Comparison of ENCODE assay signal across 14 cellular contexts in the genomic region with DNA sequence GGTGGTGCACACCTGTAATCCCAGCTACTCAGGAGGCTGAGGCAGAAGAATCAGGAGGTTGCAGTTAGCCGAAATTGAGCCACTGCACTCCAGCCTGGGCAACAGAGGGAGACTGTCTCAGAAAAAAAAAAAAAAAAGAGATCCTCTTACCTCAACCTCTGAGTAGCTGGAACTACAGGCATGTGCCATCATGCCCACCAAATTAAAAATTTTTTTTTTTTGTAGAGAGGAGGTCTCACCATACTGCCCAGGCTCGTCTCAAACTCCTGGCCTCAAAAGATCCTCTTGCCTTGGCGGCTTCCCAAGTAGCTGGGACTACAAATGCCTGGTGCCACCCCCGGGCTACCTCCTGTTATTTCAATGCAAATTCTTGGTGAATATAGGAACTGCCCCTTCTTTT. TPM values are rescaled to one million over a fixed set of nuclear protein-coding genes. Genes with fewer than 3 reads are reported as not detected.
DNase-seq lines count a peak whose midpoint lies in the region; ATAC-seq and TF ChIP-seq lines count a peak whose summit lies in the region.
"Had no signal": no experiment of that assay in that cellular context is flagged by ENCODE, and none has a peak within 500 bp of the region (broad histone marks: within the 10 kb centered on the region; RNA-seq: fewer than 3 reads in every experiment).

No MANE protein-coding gene starts in this region.

- H3K4me1 Mint-ChIP-seq in H9 = peaks cover 12 to 22% of the 10 kb centered on the region in 2 experiments
- peaks cover 23% of the 10 kb centered on the region for H3K4me1 Mint-ChIP-seq in WTC11

- H3K79me1 ChIP-seq in H9 (ENCODE audit: insufficient read depth, low read depth, low read length, poor library complexity, severe bottlenecking) = peaks cover 9% of the 10 kb centered on the region
- peaks cover 20% of the 10 kb centered on the region for H3K79me1 ChIP-seq in mesenchymal stem cell (replicated peaks; ENCODE audit: low read length, poor library complexity, severe bottlenecking)

- H2BK120ac ChIP-seq in H9 (ENCODE audit: low read depth, low read length, poor library complexity, severe bottlenecking) (no peak overlapping the region), mesenchymal stem cell (ENCODE audit: low read depth, low read length) (no peak overlapping the region)

- peak overlapping the region in 9 of 10 experiments; percentile 80 to 95 (median 89); a peak in 15 of 20 replicates for H3K4me3 ChIP-seq in BLaER1 treated with 17β-estradiol and CSF1 and Interleukin-3, amounts not matched to agents 10 nM and 100 nM
- peak overlapping the region in 1 of 2 experiments; percentile 100 for H3K4me3 ChIP-seq in mesenchymal stem cell (ENCODE audit: insufficient read depth in 1 of 2, low read depth in 1 of 2, low read length in 2 of 2)
- H3K4me3 ChIP-seq: lung had no signal

- peak overlapping the region; percentile 93 to 100 (median 96) for H3K4me2 ChIP-seq in BLaER1 treated with 17β-estradiol and CSF1 and Interleukin-3, amounts not matched to agents 10 nM and 100 nM
- H3K4me2 ChIP-seq in H9 (ENCODE audit: insufficient read depth, insufficient read length, low read length) (peak overlapping the region; percentile 70), mesenchymal stem cell (ENCODE audit: low read length, poor library complexity, severe bottlenecking) (no peak overlapping the region)

- POLR2A ChIA-PET in WTC11 (lab: Charles Lee) = no interaction called here

- H3K79me2 ChIP-seq in H9 (ENCODE audit: insufficient read depth, low read length) = peaks cover 22% of the 10 kb centered on the region

- H4K5ac ChIP-seq in H9 (ENCODE audit: insufficient read length, low read depth, low read length) = no peak overlapping the region

- H3K27me3 ChIP-seq in BLaER1 treated with 17β-estradiol and CSF1 and Interleukin-3, amounts not matched to agents 10 nM and 100 nM = no peaks in the 10 kb centered on the region
- H3K27me3 ChIP-seq in H9 (ENCODE audit: insufficient read depth, low read length) (no peaks in the 10 kb centered on the region), mesenchymal stem cell (ENCODE audit: control insufficient read depth in 1 of 2, insufficient read depth in 1 of 2, low read length in 2 of 2) (no peaks in the 10 kb centered on the region)
- H3K27me3 ChIP-seq: colonic mucosa had no signal

- H2BK20ac ChIP-seq in H9 (ENCODE audit: low read depth, low read length, poor library complexity, severe bottlenecking) = no peak overlapping the region

- H3K9ac ChIP-seq in BLaER1 treated with 17β-estradiol and CSF1 and Interleukin-3, amounts not matched to agents 10 nM and 100 nM = peak overlapping the region in 6 of 11 experiments; percentile 90 to 92 (median 91); a peak in 4 of 22 replicates
- no peak overlapping the region for H3K9ac ChIP-seq in H9 (ENCODE audit: extremely low read depth, insufficient read length, low read length)
- peak overlapping the region; percentile 96 for H3K9ac ChIP-seq in mesenchymal stem cell (ENCODE audit: low read length)

- H3K4me1 ChIP-seq in BLaER1 treated with 17β-estradiol and CSF1 and Interleukin-3, amounts not matched to agents 10 nM and 100 nM = peaks cover 28 to 37% (median 32%) of the 10 kb centered on the region in 10 experiments
- H3K4me1 ChIP-seq in H9 (ENCODE audit: insufficient read depth, low read length) = no peaks in the 10 kb centered on the region
- H3K4me1 ChIP-seq in mesenchymal stem cell (ENCODE audit: control insufficient read depth, insufficient read depth, low read depth, low read length) = peaks cover 5% of the 10 kb centered on the region

- H3K4ac ChIP-seq in H9 (ENCODE audit: low read depth, low read length) = no peak overlapping the region
- H3K4ac ChIP-seq in mesenchymal stem cell (ENCODE audit: low read depth in 1 of 2, low read length in 2 of 2) = no peak overlapping the region

- H2AFZ ChIP-seq in H9 (ENCODE audit: low read length) (no peak overlapping the region), mesenchymal stem cell (ENCODE audit: low read depth, low read length) (no peak overlapping the region)

- H2BK15ac ChIP-seq in H9 (ENCODE audit: low read depth, low read length) (no peak overlapping the region), mesenchymal stem cell (ENCODE audit: low read depth, poor library complexity, severe bottlenecking) (no peak overlapping the region)

- H4K8ac ChIP-seq in H9 (replicated peaks; ENCODE audit: insufficient read length, low read depth, low read length) (no peak overlapping the region), mesenchymal stem cell (ENCODE audit: low read length) (no peak overlapping the region)

- CTCF ChIA-PET in WTC11 (lab: Charles Lee) = interaction anchor here (2.2 kb wide), 1 partner anchor 29 kb away, joined by 8 read pairs; no protein-coding TSS in a partner anchor

- H3K9me3 Mint-ChIP-seq in H9 (no peaks in the 10 kb centered on the region), WTC11 (no peaks in the 10 kb centered on the region)

- H3K9me3 ChIP-seq in BLaER1 treated with 17β-estradiol and CSF1 and Interleukin-3, amounts not matched to agents 10 nM and 100 nM (replicated peaks in 1 of 11) = no peaks in the 10 kb centered on the region
- no peaks in the 10 kb centered on the region for H3K9me3 ChIP-seq in H9 (ENCODE audit: control insufficient read depth, low read depth, low read length)
- no peaks in the 10 kb centered on the region for H3K9me3 ChIP-seq in mesenchymal stem cell (ENCODE audit: control insufficient read depth, low read length)
- H3K9me3 ChIP-seq: colonic mucosa had no signal

- H3K36me3 Mint-ChIP-seq in H9 (ENCODE audit: insufficient read depth in 1 of 3, low read depth in 3 of 3) = peaks cover 9 to 27% (median 13%) of the 10 kb centered on the region in 3 experiments; a peak in 6 of 7 replicates
- peaks cover 21% of the 10 kb centered on the region for H3K36me3 Mint-ChIP-seq in WTC11

- DNase-seq in H9 (no peak), WTC11 (ENCODE audit: low spot score) (no peak), mesenchymal stem cell (no peak), SKM-1 (lab: John Stamatoyannopoulos, UW; ENCODE audit: unreplicated experiment) (no peak)
- DNase-seq: colonic mucosa, GOT3, NCI-H2029 treated with DMSO at 0.1 percent for 48 hours had no signal

- H2BK5ac ChIP-seq in H9 (ENCODE audit: insufficient read length, low read length) (no peak overlapping the region), mesenchymal stem cell (ENCODE audit: low read depth, low read length, poor library complexity, severe bottlenecking) (no peak overlapping the region)

- peaks cover 23% of the 10 kb centered on the region for H3K27me3 Mint-ChIP-seq in H9 (ENCODE audit: low read depth)
- peaks cover 24% of the 10 kb centered on the region for H3K27me3 Mint-ChIP-seq in WTC11 (ENCODE audit: low read depth)

- no peak overlapping the region for H3T11ph ChIP-seq in H9 (ENCODE audit: low read length)

- H3K4me3 Mint-ChIP-seq in H9 (peak overlapping the region; percentile 98 to 100), WTC11 (peak overlapping the region; percentile 99)

- H3K14ac ChIP-seq in H9 (ENCODE audit: insufficient read depth, low read length) = no peak overlapping the region
- no peak overlapping the region for H3K14ac ChIP-seq in mesenchymal stem cell (ENCODE audit: low read length in 2 of 2)

- ATAC-seq in WTC11 (no peak), GM19455 (IDR thresholded peaks at IDR 0.05; ENCODE audit: unreplicated experiment) (no peak), GM21381 (IDR thresholded peaks at IDR 0.05; ENCODE audit: unreplicated experiment) (no peak), GM21526 (IDR thresholded peaks at IDR 0.05; ENCODE audit: low FRiP score, unreplicated experiment) (no peak)
- ATAC-seq: Right ventricle myocardium inferior had no signal

- H2BK12ac ChIP-seq in H9 (ENCODE audit: insufficient read length, low read depth, low read length) = no peak overlapping the region
- H2BK12ac ChIP-seq in mesenchymal stem cell (ENCODE audit: low read length in 2 of 2) = no peak overlapping the region

- H3K27ac Mint-ChIP-seq in H9 (no peak overlapping the region), WTC11 (no peak overlapping the region)

- peaks cover 19 to 54% (median 42%) of the 10 kb centered on the region in 11 experiments for H3K36me3 ChIP-seq in BLaER1 treated with 17β-estradiol and CSF1 and Interleukin-3, amounts not matched to agents 10 nM and 100 nM
- H3K36me3 ChIP-seq in mesenchymal stem cell (ENCODE audit: control insufficient read depth in 1 of 2, insufficient read depth in 2 of 2, low read depth in 1 of 2, low read length in 2 of 2) = peaks cover 6 to 15% of the 10 kb centered on the region in 2 experiments
- H3K36me3 ChIP-seq: colonic mucosa had no signal

- H3K56ac ChIP-seq in H9 (ENCODE audit: insufficient read length, low read depth, low read length) = no peak overlapping the region

- H3K23me2 ChIP-seq in H9 (ENCODE audit: insufficient read length, low read depth, low read length, poor library complexity, severe bottlenecking) = peaks cover 2% of the 10 kb centered on the region

- H3K23ac ChIP-seq in H9 (ENCODE audit: insufficient read length, low read depth, low read length) (no peak overlapping the region), mesenchymal stem cell (ENCODE audit: low read length in 2 of 2) (no peak overlapping the region)

- H3K18ac ChIP-seq in H9 (ENCODE audit: insufficient read length, low read depth, low read length) (no peak overlapping the region), mesenchymal stem cell (ENCODE audit: low read depth in 1 of 2, low read length in 2 of 2) (no peak overlapping the region)

- H2AK5ac ChIP-seq in H9 (ENCODE audit: insufficient read length, low read length) (no peak overlapping the region), mesenchymal stem cell (ENCODE audit: low read length, severe bottlenecking) (no peak overlapping the region)

- TF ChIP-seq CTCF in H9 (conservative IDR thresholded peaks at IDR 0.05) (no peak), WTC11 (IDR thresholded peaks at IDR 0.05) (no peak)

- no peak overlapping the region for H3K27ac ChIP-seq in BLaER1 treated with 17β-estradiol and CSF1 and Interleukin-3, amounts not matched to agents 10 nM and 100 nM
- H3K27ac ChIP-seq in H9 (ENCODE audit: insufficient read length, low read depth, low read length) (no peak overlapping the region), mesenchymal stem cell (ENCODE audit: low read length, poor library complexity, severe bottlenecking) (no peak overlapping the region)
- H3K27ac ChIP-seq: colonic mucosa, skin epidermis had no signal

- H4K20me1 ChIP-seq in BLaER1 treated with 17β-estradiol and CSF1 and Interleukin-3, amounts not matched to agents 10 nM and 100 nM = peaks cover 0 to 49% (median 15%) of the 10 kb centered on the region in 11 experiments; a peak in 15 of 22 replicates
- H4K20me1 ChIP-seq in H9 (ENCODE audit: control insufficient read depth, insufficient read depth, insufficient read length) = no peaks in the 10 kb centered on the region

- H4K91ac ChIP-seq in H9 (ENCODE audit: insufficient read length, low read depth, low read length) (no peak overlapping the region), mesenchymal stem cell (ENCODE audit: low read length) (no peak overlapping the region)

- no CpG with 5 or more reads among the region's 4 CpGs for WGBS in H9 (ENCODE audit: extremely low coverage, insufficient read length, low lambda C conversion rate)
- 98% methylated on average over 4 of the region's 4 CpGs for WGBS in mesenchymal stem cell

TF ChIP-seq in WTC11, 78 proteins besides CTCF, POLR2A, EP300 and RAD21 (continues in another document):
- no peak for TF ChIP-seq FOXP1 (CRISPR knock-in tag; IDR thresholded peaks at IDR 0.05; ENCODE audit: borderline replicate concordance)

RNA-seq across cellular contexts. Expression of a gene that starts 1.5 kb away (rescaled TPM):
- total RNA-seq in H9 (2021) (56.4 and 65.4 TPM in 2 replicates), WTC11 (2021) (39.7 to 45.4 TPM (median 42.0 TPM) in 3 replicates)
- 10.5 TPM for polyA plus RNA-seq in mesenchymal stem cell (2013, experiment 1 of 2)
- 10.9 TPM for polyA plus RNA-seq in mesenchymal stem cell (2013, experiment 2 of 2)
